2 cellular contexts compared by ENCODE assay signal in the genomic region with DNA sequence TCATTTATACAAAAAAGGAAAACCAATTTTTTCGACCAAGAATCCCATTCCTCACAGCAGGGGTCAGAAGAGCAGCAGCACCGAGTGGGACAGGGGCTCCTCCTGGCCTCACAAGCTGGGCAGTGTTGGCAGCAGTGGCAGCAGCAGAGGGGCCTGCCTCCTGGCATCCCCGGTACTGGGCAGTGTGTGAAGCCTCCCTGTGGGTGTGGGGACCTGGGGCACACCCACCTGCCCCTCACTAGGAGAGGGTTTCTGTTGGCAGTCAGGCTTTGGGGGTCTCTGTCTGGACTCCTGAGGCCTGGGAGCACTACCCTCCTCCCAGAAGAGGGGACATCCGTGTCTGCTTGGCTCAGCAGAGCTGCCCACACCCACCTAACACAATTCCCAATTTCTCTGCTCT.
TF ChIP-seq lines count a peak whose summit lies in the region.

No MANE protein-coding gene starts in this region.

TF ChIP-seq in HepG2, 621 proteins besides CTCF, POLR2A, EP300 and RAD21 (continues in another document):
- TF ChIP-seq, protein P1, sequence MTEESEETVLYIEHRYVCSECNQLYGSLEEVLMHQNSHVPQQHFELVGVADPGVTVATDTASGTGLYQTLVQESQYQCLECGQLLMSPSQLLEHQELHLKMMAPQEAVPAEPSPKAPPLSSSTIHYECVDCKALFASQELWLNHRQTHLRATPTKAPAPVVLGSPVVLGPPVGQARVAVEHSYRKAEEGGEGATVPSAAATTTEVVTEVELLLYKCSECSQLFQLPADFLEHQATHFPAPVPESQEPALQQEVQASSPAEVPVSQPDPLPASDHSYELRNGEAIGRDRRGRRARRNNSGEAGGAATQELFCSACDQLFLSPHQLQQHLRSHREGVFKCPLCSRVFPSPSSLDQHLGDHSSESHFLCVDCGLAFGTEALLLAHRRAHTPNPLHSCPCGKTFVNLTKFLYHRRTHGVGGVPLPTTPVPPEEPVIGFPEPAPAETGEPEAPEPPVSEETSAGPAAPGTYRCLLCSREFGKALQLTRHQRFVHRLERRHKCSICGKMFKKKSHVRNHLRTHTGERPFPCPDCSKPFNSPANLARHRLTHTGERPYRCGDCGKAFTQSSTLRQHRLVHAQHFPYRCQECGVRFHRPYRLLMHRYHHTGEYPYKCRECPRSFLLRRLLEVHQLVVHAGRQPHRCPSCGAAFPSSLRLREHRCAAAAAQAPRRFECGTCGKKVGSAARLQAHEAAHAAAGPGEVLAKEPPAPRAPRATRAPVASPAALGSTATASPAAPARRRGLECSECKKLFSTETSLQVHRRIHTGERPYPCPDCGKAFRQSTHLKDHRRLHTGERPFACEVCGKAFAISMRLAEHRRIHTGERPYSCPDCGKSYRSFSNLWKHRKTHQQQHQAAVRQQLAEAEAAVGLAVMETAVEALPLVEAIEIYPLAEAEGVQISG (CRISPR knock-in tag; IDR thresholded peaks at IDR 0.05), result no peak
- TF ChIP-seq HDAC2 (CRISPR knock-in tag; IDR thresholded peaks at IDR 0.05) (no peak), ARHGAP35 (CRISPR knock-in tag; IDR thresholded peaks at IDR 0.05; ENCODE audit: borderline replicate concordance) (no peak), SOX5 (CRISPR knock-in tag; IDR thresholded peaks at IDR 0.05; ENCODE audit: borderline replicate concordance) (no peak), ATM (IDR thresholded peaks at IDR 0.05; ENCODE audit: borderline replicate concordance) (no peak), ZSCAN25 (CRISPR knock-in tag; IDR thresholded peaks at IDR 0.05) (no peak), RBM39 (IDR thresholded peaks at IDR 0.05; ENCODE audit: low read depth, low read length, poor library complexity, severe bottlenecking) (no peak), ZNF557 (CRISPR knock-in tag; IDR thresholded peaks at IDR 0.05) (no peak), NFE2 (CRISPR knock-in tag; IDR thresholded peaks at IDR 0.05) (no peak)
- TF ChIP-seq, protein P2, sequence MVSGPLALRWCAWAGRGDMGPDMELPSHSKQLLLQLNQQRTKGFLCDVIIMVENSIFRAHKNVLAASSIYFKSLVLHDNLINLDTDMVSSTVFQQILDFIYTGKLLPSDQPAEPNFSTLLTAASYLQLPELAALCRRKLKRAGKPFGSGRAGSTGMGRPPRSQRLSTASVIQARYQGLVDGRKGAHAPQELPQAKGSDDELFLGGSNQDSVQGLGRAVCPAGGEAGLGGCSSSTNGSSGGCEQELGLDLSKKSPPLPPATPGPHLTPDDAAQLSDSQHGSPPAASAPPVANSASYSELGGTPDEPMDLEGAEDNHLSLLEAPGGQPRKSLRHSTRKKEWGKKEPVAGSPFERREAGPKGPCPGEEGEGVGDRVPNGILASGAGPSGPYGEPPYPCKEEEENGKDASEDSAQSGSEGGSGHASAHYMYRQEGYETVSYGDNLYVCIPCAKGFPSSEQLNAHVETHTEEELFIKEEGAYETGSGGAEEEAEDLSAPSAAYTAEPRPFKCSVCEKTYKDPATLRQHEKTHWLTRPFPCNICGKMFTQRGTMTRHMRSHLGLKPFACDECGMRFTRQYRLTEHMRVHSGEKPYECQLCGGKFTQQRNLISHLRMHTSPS (CRISPR knock-in tag; IDR thresholded peaks at IDR 0.05; ENCODE audit: low read depth), result no peak
- TF ChIP-seq, protein P3, sequence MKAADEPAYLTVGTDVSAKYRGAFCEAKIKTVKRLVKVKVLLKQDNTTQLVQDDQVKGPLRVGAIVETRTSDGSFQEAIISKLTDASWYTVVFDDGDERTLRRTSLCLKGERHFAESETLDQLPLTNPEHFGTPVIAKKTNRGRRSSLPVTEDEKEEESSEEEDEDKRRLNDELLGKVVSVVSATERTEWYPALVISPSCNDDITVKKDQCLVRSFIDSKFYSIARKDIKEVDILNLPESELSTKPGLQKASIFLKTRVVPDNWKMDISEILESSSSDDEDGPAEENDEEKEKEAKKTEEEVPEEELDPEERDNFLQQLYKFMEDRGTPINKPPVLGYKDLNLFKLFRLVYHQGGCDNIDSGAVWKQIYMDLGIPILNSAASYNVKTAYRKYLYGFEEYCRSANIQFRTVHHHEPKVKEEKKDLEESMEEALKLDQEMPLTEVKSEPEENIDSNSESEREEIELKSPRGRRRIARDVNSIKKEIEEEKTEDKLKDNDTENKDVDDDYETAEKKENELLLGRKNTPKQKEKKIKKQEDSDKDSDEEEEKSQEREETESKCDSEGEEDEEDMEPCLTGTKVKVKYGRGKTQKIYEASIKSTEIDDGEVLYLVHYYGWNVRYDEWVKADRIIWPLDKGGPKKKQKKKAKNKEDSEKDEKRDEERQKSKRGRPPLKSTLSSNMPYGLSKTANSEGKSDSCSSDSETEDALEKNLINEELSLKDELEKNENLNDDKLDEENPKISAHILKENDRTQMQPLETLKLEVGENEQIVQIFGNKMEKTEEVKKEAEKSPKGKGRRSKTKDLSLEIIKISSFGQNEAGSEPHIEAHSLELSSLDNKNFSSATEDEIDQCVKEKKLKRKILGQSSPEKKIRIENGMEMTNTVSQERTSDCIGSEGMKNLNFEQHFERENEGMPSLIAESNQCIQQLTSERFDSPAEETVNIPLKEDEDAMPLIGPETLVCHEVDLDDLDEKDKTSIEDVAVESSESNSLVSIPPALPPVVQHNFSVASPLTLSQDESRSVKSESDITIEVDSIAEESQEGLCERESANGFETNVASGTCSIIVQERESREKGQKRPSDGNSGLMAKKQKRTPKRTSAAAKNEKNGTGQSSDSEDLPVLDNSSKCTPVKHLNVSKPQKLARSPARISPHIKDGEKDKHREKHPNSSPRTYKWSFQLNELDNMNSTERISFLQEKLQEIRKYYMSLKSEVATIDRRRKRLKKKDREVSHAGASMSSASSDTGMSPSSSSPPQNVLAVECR (CRISPR knock-in tag; IDR thresholded peaks at IDR 0.05; ENCODE audit: borderline replicate concordance), result no peak
- TF ChIP-seq, protein P4, sequence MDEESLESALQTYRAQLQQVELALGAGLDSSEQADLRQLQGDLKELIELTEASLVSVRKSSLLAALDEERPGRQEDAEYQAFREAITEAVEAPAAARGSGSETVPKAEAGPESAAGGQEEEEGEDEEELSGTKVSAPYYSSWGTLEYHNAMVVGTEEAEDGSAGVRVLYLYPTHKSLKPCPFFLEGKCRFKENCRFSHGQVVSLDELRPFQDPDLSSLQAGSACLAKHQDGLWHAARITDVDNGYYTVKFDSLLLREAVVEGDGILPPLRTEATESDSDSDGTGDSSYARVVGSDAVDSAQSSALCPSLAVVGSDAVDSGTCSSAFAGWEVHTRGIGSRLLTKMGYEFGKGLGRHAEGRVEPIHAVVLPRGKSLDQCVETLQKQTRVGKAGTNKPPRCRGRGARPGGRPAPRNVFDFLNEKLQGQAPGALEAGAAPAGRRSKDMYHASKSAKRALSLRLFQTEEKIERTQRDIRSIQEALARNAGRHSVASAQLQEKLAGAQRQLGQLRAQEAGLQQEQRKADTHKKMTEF (CRISPR knock-in tag; IDR thresholded peaks at IDR 0.05), result no peak
- TF ChIP-seq, protein P5, sequence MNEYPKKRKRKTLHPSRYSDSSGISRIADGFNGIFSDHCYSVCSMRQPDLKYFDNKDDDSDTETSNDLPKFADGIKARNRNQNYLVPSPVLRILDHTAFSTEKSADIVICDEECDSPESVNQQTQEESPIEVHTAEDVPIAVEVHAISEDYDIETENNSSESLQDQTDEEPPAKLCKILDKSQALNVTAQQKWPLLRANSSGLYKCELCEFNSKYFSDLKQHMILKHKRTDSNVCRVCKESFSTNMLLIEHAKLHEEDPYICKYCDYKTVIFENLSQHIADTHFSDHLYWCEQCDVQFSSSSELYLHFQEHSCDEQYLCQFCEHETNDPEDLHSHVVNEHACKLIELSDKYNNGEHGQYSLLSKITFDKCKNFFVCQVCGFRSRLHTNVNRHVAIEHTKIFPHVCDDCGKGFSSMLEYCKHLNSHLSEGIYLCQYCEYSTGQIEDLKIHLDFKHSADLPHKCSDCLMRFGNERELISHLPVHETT (CRISPR knock-in tag; conservative IDR thresholded peaks at IDR 0.05), result no peak

TF ChIP-seq in GM12878, 131 proteins besides CTCF, POLR2A, EP300 and RAD21 (continued from another document and continues in another):
- TF ChIP-seq, protein P6, sequence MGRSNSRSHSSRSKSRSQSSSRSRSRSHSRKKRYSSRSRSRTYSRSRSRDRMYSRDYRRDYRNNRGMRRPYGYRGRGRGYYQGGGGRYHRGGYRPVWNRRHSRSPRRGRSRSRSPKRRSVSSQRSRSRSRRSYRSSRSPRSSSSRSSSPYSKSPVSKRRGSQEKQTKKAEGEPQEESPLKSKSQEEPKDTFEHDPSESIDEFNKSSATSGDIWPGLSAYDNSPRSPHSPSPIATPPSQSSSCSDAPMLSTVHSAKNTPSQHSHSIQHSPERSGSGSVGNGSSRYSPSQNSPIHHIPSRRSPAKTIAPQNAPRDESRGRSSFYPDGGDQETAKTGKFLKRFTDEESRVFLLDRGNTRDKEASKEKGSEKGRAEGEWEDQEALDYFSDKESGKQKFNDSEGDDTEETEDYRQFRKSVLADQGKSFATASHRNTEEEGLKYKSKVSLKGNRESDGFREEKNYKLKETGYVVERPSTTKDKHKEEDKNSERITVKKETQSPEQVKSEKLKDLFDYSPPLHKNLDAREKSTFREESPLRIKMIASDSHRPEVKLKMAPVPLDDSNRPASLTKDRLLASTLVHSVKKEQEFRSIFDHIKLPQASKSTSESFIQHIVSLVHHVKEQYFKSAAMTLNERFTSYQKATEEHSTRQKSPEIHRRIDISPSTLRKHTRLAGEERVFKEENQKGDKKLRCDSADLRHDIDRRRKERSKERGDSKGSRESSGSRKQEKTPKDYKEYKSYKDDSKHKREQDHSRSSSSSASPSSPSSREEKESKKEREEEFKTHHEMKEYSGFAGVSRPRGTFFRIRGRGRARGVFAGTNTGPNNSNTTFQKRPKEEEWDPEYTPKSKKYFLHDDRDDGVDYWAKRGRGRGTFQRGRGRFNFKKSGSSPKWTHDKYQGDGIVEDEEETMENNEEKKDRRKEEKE (IDR thresholded peaks at IDR 0.05), result no peak
- TF ChIP-seq CHD2 (IDR thresholded peaks at IDR 0.05; ENCODE audit: borderline replicate concordance, low read depth, low read length), result no peak
- TF ChIP-seq, protein P7, sequence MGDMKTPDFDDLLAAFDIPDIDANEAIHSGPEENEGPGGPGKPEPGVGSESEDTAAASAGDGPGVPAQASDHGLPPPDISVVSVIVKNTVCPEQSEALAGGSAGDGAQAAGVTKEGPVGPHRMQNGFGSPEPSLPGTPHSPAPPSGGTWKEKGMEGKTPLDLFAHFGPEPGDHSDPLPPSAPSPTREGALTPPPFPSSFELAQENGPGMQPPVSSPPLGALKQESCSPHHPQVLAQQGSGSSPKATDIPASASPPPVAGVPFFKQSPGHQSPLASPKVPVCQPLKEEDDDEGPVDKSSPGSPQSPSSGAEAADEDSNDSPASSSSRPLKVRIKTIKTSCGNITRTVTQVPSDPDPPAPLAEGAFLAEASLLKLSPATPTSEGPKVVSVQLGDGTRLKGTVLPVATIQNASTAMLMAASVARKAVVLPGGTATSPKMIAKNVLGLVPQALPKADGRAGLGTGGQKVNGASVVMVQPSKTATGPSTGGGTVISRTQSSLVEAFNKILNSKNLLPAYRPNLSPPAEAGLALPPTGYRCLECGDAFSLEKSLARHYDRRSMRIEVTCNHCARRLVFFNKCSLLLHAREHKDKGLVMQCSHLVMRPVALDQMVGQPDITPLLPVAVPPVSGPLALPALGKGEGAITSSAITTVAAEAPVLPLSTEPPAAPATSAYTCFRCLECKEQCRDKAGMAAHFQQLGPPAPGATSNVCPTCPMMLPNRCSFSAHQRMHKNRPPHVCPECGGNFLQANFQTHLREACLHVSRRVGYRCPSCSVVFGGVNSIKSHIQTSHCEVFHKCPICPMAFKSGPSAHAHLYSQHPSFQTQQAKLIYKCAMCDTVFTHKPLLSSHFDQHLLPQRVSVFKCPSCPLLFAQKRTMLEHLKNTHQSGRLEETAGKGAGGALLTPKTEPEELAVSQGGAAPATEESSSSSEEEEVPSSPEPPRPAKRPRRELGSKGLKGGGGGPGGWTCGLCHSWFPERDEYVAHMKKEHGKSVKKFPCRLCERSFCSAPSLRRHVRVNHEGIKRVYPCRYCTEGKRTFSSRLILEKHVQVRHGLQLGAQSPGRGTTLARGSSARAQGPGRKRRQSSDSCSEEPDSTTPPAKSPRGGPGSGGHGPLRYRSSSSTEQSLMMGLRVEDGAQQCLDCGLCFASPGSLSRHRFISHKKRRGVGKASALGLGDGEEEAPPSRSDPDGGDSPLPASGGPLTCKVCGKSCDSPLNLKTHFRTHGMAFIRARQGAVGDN (IDR thresholded peaks at IDR 0.05), result no peak
- TF ChIP-seq, protein P8, sequence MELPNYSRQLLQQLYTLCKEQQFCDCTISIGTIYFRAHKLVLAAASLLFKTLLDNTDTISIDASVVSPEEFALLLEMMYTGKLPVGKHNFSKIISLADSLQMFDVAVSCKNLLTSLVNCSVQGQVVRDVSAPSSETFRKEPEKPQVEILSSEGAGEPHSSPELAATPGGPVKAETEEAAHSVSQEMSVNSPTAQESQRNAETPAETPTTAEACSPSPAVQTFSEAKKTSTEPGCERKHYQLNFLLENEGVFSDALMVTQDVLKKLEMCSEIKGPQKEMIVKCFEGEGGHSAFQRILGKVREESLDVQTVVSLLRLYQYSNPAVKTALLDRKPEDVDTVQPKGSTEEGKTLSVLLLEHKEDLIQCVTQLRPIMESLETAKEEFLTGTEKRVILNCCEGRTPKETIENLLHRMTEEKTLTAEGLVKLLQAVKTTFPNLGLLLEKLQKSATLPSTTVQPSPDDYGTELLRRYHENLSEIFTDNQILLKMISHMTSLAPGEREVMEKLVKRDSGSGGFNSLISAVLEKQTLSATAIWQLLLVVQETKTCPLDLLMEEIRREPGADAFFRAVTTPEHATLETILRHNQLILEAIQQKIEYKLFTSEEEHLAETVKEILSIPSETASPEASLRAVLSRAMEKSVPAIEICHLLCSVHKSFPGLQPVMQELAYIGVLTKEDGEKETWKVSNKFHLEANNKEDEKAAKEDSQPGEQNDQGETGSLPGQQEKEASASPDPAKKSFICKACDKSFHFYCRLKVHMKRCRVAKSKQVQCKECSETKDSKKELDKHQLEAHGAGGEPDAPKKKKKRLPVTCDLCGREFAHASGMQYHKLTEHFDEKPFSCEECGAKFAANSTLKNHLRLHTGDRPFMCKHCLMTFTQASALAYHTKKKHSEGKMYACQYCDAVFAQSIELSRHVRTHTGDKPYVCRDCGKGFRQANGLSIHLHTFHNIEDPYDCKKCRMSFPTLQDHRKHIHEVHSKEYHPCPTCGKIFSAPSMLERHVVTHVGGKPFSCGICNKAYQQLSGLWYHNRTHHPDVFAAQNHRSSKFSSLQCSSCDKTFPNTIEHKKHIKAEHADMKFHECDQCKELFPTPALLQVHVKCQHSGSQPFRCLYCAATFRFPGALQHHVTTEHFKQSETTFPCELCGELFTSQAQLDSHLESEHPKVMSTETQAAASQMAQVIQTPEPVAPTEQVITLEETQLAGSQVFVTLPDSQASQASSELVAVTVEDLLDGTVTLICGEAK (IDR thresholded peaks at IDR 0.05; ENCODE audit: borderline replicate concordance), result no peak
- TF ChIP-seq MEF2B (IDR thresholded peaks at IDR 0.05; ENCODE audit: partially characterized antibody, poor library complexity, severe bottlenecking), result no peak
- TF ChIP-seq NBN (IDR thresholded peaks at IDR 0.05), result no peak
- no peak for TF ChIP-seq ZNF622 (IDR thresholded peaks at IDR 0.05)
- no peak for TF ChIP-seq CREB1 (IDR thresholded peaks at IDR 0.05; ENCODE audit: low read depth)
- no peak for TF ChIP-seq PML (IDR thresholded peaks at IDR 0.05; ENCODE audit: low read length)
- TF ChIP-seq SMAD1 (IDR thresholded peaks at IDR 0.05; ENCODE audit: low read depth, partially characterized antibody), result no peak
- TF ChIP-seq SREBF2 (IDR thresholded peaks at IDR 0.05; ENCODE audit: low read length), result no peak
